Comparison of ENCODE assay signal across 8 cellular contexts in genomic region chr2:98608962-98609604, GRCh38. TPM values are rescaled to one million over a fixed set of nuclear protein-coding genes. Genes with fewer than 3 reads are reported as not detected.
DNase-seq lines count a peak whose midpoint lies in the region; ATAC-seq, FAIRE-seq and TF ChIP-seq lines count a peak whose summit lies in the region.

No MANE protein-coding gene starts in this region.

- H3K4me1 ChIP-seq in NT2/D1 (ENCODE audit: insufficient read depth, insufficient read length): peaks cover 4% of the 10 kb centered on the region
- H3K4me1 ChIP-seq in HepG2 (ENCODE audit: insufficient read depth, low read length): peaks cover 41% of the 10 kb centered on the region
- H3K4me1 ChIP-seq in thyroid gland: peaks cover 31 to 36% of the 10 kb centered on the region in 2 donors

- H3K27ac ChIP-seq in cingulate gyrus (ENCODE audit: low read depth, low read length): peak overlapping the region; percentile 89
- H3K27ac ChIP-seq in HepG2 (ENCODE audit: extremely low read length, insufficient read depth, low read length): peak overlapping the region; percentile 88
- peak overlapping the region; percentile 86 to 96 (median 91) for H3K27ac ChIP-seq in thyroid gland

- ATAC-seq in GM19324 (IDR thresholded peaks at IDR 0.05; ENCODE audit: low FRiP score, unreplicated experiment): peak; percentile 8
- peak; percentile 43 for ATAC-seq in HepG2
- ATAC-seq in activated CD4-positive, CD25-positive, alpha-beta regulatory T cell treated with anti-CD3 and anti-CD28 coated beads, Interleukin-2, amount 50 U/mL, for 24 hours: no peak
- ATAC-seq in HG03095 (IDR thresholded peaks at IDR 0.05; ENCODE audit: unreplicated experiment): no peak

- no peak for TF ChIP-seq RAD21 in HepG2 (CRISPR knock-in tag; IDR thresholded peaks at IDR 0.05)

- in situ Hi-C loops in HepG2 (cut with HindIII; ENCODE audit: extremely low pct_ligation_motif_present, low pct_unique_long_range_greater_than_20kb): no loop called here

- POLR2A ChIA-PET in HepG2 (lab: Yijun Ruan, JAX): interaction anchor here (0.7 to 1.4 kb wide), 6 partner anchors 9 to 532 kb away, joined by 3 to 6 read pairs (median 4); partner anchors contain the start of gene C2orf15

- peaks cover 4% of the 10 kb centered on the region for H4K20me1 ChIP-seq in HepG2 (ENCODE audit: insufficient read depth, low read length)

- FAIRE-seq in HepG2 (lab: Jason Lieb, UNC): no peak

- no peak for TF ChIP-seq CTCF in HepG2 (CRISPR knock-in tag; IDR thresholded peaks at IDR 0.05)
- TF ChIP-seq CTCF in thyroid gland (IDR thresholded peaks at IDR 0.05): no peak

- H3K79me2 ChIP-seq in HepG2 (ENCODE audit: insufficient read depth, low read length): peaks cover 69% of the 10 kb centered on the region

- 2% methylated on average over 14 of the region's 29 CpGs for WGBS in HepG2 (ENCODE audit: low lambda C conversion rate)
- WGBS in thyroid gland, 2 donors: 3 to 4% methylated on average over 23 to 26 of the region's 29 CpGs

- peaks cover 56% of the 10 kb centered on the region for H3K36me3 ChIP-seq in NT2/D1 (ENCODE audit: insufficient read depth, insufficient read length, low read length)
- H3K36me3 ChIP-seq in HepG2 (replicated peaks in 1 of 2; ENCODE audit: control insufficient read depth in 1 of 2, insufficient read depth in 2 of 2, low read length in 2 of 2): peaks cover 10 to 26% of the 10 kb centered on the region in 2 experiments
- peaks cover 8 to 27% of the 10 kb centered on the region in 2 donors for H3K36me3 ChIP-seq in thyroid gland

- DNase-seq in AG08395 (ENCODE audit: low spot score) (peak; percentile 47), NT2/D1 (ENCODE audit: low read depth, low spot score) (no peak), HepG2 (ENCODE audit: low spot score) (no peak), thyroid gland (peak; percentile 4 to 27)

- H3K4me3 ChIP-seq in NT2/D1 (ENCODE audit: insufficient read length, low read depth) (peak overlapping the region; percentile 96), HepG2 (replicated peaks in 1 of 3; ENCODE audit: insufficient read depth in 1 of 3, low read depth in 2 of 3, low read length in 3 of 3) (peak overlapping the region; percentile 95 to 98 (median 97)), thyroid gland (replicated peaks in 1 of 3) (peak overlapping the region; percentile 65 to 78 (median 77))

- BruUV-seq in HepG2 (replicated peaks; lab: Mats Ljungman, UMichigan): TSS peak; percentile 65

- peak overlapping the region; percentile 98 for H3K9ac ChIP-seq in NT2/D1 (ENCODE audit: insufficient read length, low read depth)
- peak overlapping the region; percentile 99 for H3K9ac ChIP-seq in HepG2 (ENCODE audit: insufficient read depth, low read depth, low read length)

- H3K27me3 ChIP-seq in NT2/D1 (ENCODE audit: insufficient read depth, insufficient read length) (no peaks in the 10 kb centered on the region), HepG2 (ENCODE audit: control insufficient read depth in 1 of 2, insufficient read depth in 2 of 2, low read length in 2 of 2) (no peaks in the 10 kb centered on the region; a peak in 1 of 5 replicates), thyroid gland (no peaks in the 10 kb centered on the region)

- H3K9me3 ChIP-seq in NT2/D1 (ENCODE audit: insufficient read depth, low read length) (no peaks in the 10 kb centered on the region), HepG2 (ENCODE audit: low read length) (no peaks in the 10 kb centered on the region), thyroid gland (no peaks in the 10 kb centered on the region)

- TF ChIP-seq POLR2A in HepG2 (IDR thresholded peaks at IDR 0.05; ENCODE audit: insufficient read depth in 1 of 2, low read depth in 2 of 2, low read length in 2 of 2) (no peak), thyroid gland (IDR thresholded peaks at IDR 0.05) (no peak)

- no peak overlapping the region for H2AFZ ChIP-seq in HepG2 (ENCODE audit: low read length)

- peak overlapping the region; percentile 87 for H3K4me2 ChIP-seq in HepG2 (ENCODE audit: low read depth, low read length)

- CTCF ChIA-PET in HepG2 (lab: Yijun Ruan, JAX; ENCODE audit: low intra/inter-chr PET ratio, low total read pairs): no interaction called here

- no peak for TF ChIP-seq EP300 in HepG2 (IDR thresholded peaks at IDR 0.05; ENCODE audit: low read depth in 2 of 2, low read length in 2 of 2)
- TF ChIP-seq EP300 in HepG2 (CRISPR knock-in tag; IDR thresholded peaks at IDR 0.05; ENCODE audit: borderline replicate concordance): no peak

- intact Hi-C loops in HepG2 (cut with micrococcal nuclease; ENCODE audit: unreplicated experiment): loop anchor here (2.0 to 10.0 kb wide), 3 partner anchors 40 to 728 kb away; partner anchors contain the start of genes EIF5B, INPP4A and TXNDC9
- intact Hi-C loops in thyroid gland (cut with DNase I): loop anchor here (10.0 kb wide), 1 partner anchor 164 kb away; the partner anchor contains the start of gene INPP4A

TF ChIP-seq in HepG2, 621 proteins besides CTCF, POLR2A, EP300 and RAD21 (continues in another document):
- TF ChIP-seq NR2F2 (IDR thresholded peaks at IDR 0.05; ENCODE audit: borderline replicate concordance, low read depth): 0 out of 2 replicates have a peak, but pooled peaks have one; percentile 3
- TF ChIP-seq ZSCAN5A (CRISPR knock-in tag; IDR thresholded peaks at IDR 0.05; ENCODE audit: borderline replicate concordance): no peak
- no peak for TF ChIP-seq SNAI1 (CRISPR knock-in tag; IDR thresholded peaks at IDR 0.05; ENCODE audit: borderline replicate concordance)
- no peak for TF ChIP-seq CEBPB (IDR thresholded peaks at IDR 0.05; ENCODE audit: borderline replicate concordance, low read depth, low read length)
- no peak for TF ChIP-seq RARG (CRISPR knock-in tag; IDR thresholded peaks at IDR 0.05; ENCODE audit: low read depth)

RNA-seq across cellular contexts. Expression of gene UNC50, which starts 0.7 kb away (rescaled TPM):
- total RNA-seq in HepG2 (2016; rRNA removed; fragmentation: Illumina TruSeq; extraction: Trizol) (58.0 and 95.6 TPM in 2 replicates), thyroid gland (10 to 100 TPM; 75.3 to 86.1 (median 81.9) TPM)
- total RNA-seq in HepG2 (2016; cell fraction: cytosol; rRNA removed; fragmentation: Illumina TruSeq; extraction: Trizol; ENCODE audit: low read depth): 42.0 and 43.6 TPM in 2 replicates
- 63.0 and 102 TPM in 2 replicates for total RNA-seq in HepG2 (2016; cell fraction: insoluble cytoplasmic fraction; rRNA removed; fragmentation: Illumina TruSeq; extraction: Trizol)
- 47.4 and 49.0 TPM in 2 replicates for total RNA-seq in HepG2 (2016; cell fraction: membrane; rRNA removed; fragmentation: Illumina TruSeq; extraction: Trizol)
- total RNA-seq in HepG2 (2016; cell fraction: nucleus; rRNA removed; fragmentation: Illumina TruSeq; extraction: Trizol): 79.1 and 80.7 TPM in 2 replicates
- 63.3 and 92.6 TPM in 2 replicates for polyA plus RNA-seq in HepG2 (2011; rRNA removed)
- 47.2 and 81.0 TPM in 2 replicates for polyA plus RNA-seq in HepG2 (2011; cell fraction: cytosol; rRNA removed)
- polyA plus RNA-seq in HepG2 (2011; cell fraction: nucleus; rRNA removed): 54.2 and 66.7 TPM in 2 replicates
- 68.6 and 76.2 TPM in 2 replicates for polyA plus RNA-seq in HepG2 (2012)
- 28.0 and 31.3 TPM in 2 replicates for polyA plus RNA-seq in HepG2 (2016; cell fraction: cytosol; fragmentation: Illumina TruSeq; extraction: Trizol; ENCODE audit: low read depth)
- 47.7 and 52.9 TPM in 2 replicates for polyA plus RNA-seq in HepG2 (2016; cell fraction: insoluble cytoplasmic fraction; fragmentation: Illumina TruSeq; extraction: Trizol; ENCODE audit: low read depth)
- polyA plus RNA-seq in HepG2 (2016; cell fraction: membrane; fragmentation: Illumina TruSeq; extraction: Trizol; ENCODE audit: low read depth): 29.3 and 32.1 TPM in 2 replicates
- polyA plus RNA-seq in HepG2 (2016; cell fraction: nucleus; fragmentation: Illumina TruSeq; extraction: Trizol; ENCODE audit: insufficient read depth, low read depth): 106 and 112 TPM in 2 replicates
- 13.4 and 13.9 TPM in 2 replicates for polyA minus RNA-seq in HepG2 (2011; rRNA and poly(A)+ RNA removed; ENCODE audit: low replicate concordance)
- polyA minus RNA-seq in HepG2 (2011; cell fraction: cytosol; rRNA and poly(A)+ RNA removed): 19.4 and 20.5 TPM in 2 replicates
- 42.7 and 44.1 TPM in 2 replicates for polyA minus RNA-seq in HepG2 (2011; cell fraction: nucleus; rRNA and poly(A)+ RNA removed)

RNA-seq across cellular contexts. Expression of gene COA5, which starts 0.8 kb away (rescaled TPM):
- total RNA-seq in HepG2 (2016; rRNA removed; fragmentation: Illumina TruSeq; extraction: Trizol) (64.5 and 72.9 TPM in 2 replicates), thyroid gland (10 to 100 TPM; 51.5 to 68.3 (median 55.1) TPM)
- 27.1 and 32.8 TPM in 2 replicates for total RNA-seq in HepG2 (2016; cell fraction: cytosol; rRNA removed; fragmentation: Illumina TruSeq; extraction: Trizol; ENCODE audit: low read depth)
- total RNA-seq in HepG2 (2016; cell fraction: insoluble cytoplasmic fraction; rRNA removed; fragmentation: Illumina TruSeq; extraction: Trizol): 61.3 and 76.9 TPM in 2 replicates
- 46.1 and 48.2 TPM in 2 replicates for total RNA-seq in HepG2 (2016; cell fraction: membrane; rRNA removed; fragmentation: Illumina TruSeq; extraction: Trizol)
- 41.0 and 50.3 TPM in 2 replicates for total RNA-seq in HepG2 (2016; cell fraction: nucleus; rRNA removed; fragmentation: Illumina TruSeq; extraction: Trizol)
- polyA plus RNA-seq in HepG2 (2011; rRNA removed): 43.6 and 44.4 TPM in 2 replicates
- polyA plus RNA-seq in HepG2 (2011; cell fraction: cytosol; rRNA removed): 33.4 and 39.7 TPM in 2 replicates
- polyA plus RNA-seq in HepG2 (2011; cell fraction: nucleus; rRNA removed): 36.9 and 50.2 TPM in 2 replicates
- polyA plus RNA-seq in HepG2 (2012): 71.5 and 94.3 TPM in 2 replicates
- 25.6 and 45.6 TPM in 2 replicates for polyA plus RNA-seq in HepG2 (2016; cell fraction: cytosol; fragmentation: Illumina TruSeq; extraction: Trizol; ENCODE audit: low read depth)
- polyA plus RNA-seq in HepG2 (2016; cell fraction: insoluble cytoplasmic fraction; fragmentation: Illumina TruSeq; extraction: Trizol; ENCODE audit: low read depth): 61.8 and 75.0 TPM in 2 replicates
- polyA plus RNA-seq in HepG2 (2016; cell fraction: membrane; fragmentation: Illumina TruSeq; extraction: Trizol; ENCODE audit: low read depth): 38.1 and 48.3 TPM in 2 replicates
- 94.3 and 101 TPM in 2 replicates for polyA plus RNA-seq in HepG2 (2016; cell fraction: nucleus; fragmentation: Illumina TruSeq; extraction: Trizol; ENCODE audit: insufficient read depth, low read depth)
- 4.7 and 10.7 TPM in 2 replicates for polyA minus RNA-seq in HepG2 (2011; rRNA and poly(A)+ RNA removed; ENCODE audit: low replicate concordance)
- polyA minus RNA-seq in HepG2 (2011; cell fraction: cytosol; rRNA and poly(A)+ RNA removed): 7.8 and 8.6 TPM in 2 replicates
- polyA minus RNA-seq in HepG2 (2011; cell fraction: nucleus; rRNA and poly(A)+ RNA removed): 45.1 and 55.9 TPM in 2 replicates

Comparison
In these comparisons a context has a peak if more than half of its experiments do, and no peak if none do; other contexts are left out.
1. DNase-seq: peak in AG08395 (single experiment) and thyroid gland (2 of 2); none in NT2/D1 (single experiment) and HepG2 (single experiment).
2. ATAC-seq: peak in GM19324 (single experiment) and HepG2 (single experiment); none in activated CD4-positive, CD25-positive, alpha-beta regulatory T cell treated with anti-CD3 and anti-CD28 coated beads, Interleukin-2, amount 50 U/mL, for 24 hours (0 of 2) and HG03095 (single experiment).
3. Peak in every context shown above with its lines, with median percentiles within 50 percentile points of each other: H3K4me3 ChIP-seq and H3K27ac ChIP-seq.